In genomic region chr9:113567361-113568080, GRCh38 we compare ENCODE assay signal across 13 cellular contexts.
A peak's percentile ranks its signal among the peaks of the same experiment; 100 is the strongest.
DNase-seq lines count a peak whose midpoint lies in the region; ATAC-seq and TF ChIP-seq lines count a peak whose summit lies in the region.
"Had no signal": no experiment of that assay in that cellular context is flagged by ENCODE, and none has a peak within 500 bp of the region (broad histone marks: within the 10 kb centered on the region; RNA-seq: fewer than 3 reads in every experiment).

No MANE protein-coding gene starts in this region.

- H3K4me2 ChIP-seq in BLaER1 treated with 17β-estradiol and CSF1 and Interleukin-3, amounts not matched to agents 10 nM and 100 nM, result peak overlapping the region in 10 of 11 experiments; percentile 17 to 84 (median 43); a peak in 17 of 22 replicates
- peak overlapping the region; percentile 24 for H3K4me2 ChIP-seq in smooth muscle cell
- H3K4me2 ChIP-seq: GM23338, SK-N-SH had no signal

- TF ChIP-seq CTCF in smooth muscle cell (IDR thresholded peaks at IDR 0.05; ENCODE audit: borderline replicate concordance, insufficient read depth, poor library complexity, severe bottlenecking), result no peak

- intact Hi-C loops in left colon (cut with DNase I, micrococcal nuclease), result no loop called here

- WGBS in smooth muscle cell (ENCODE audit: low lambda C conversion rate), result 95% methylated on average over 8 of the region's 8 CpGs

- peaks cover 40% of the 10 kb centered on the region for H3K79me2 ChIP-seq in smooth muscle cell (ENCODE audit: low read depth)

- no peak overlapping the region for H3K27ac ChIP-seq in BLaER1 treated with 17β-estradiol and CSF1 and Interleukin-3, amounts not matched to agents 10 nM and 100 nM
- no peak overlapping the region for H3K27ac ChIP-seq in smooth muscle cell (ENCODE audit: low read depth)

- no peaks in the 10 kb centered on the region for H3K9me3 ChIP-seq in BLaER1 treated with 17β-estradiol and CSF1 and Interleukin-3, amounts not matched to agents 10 nM and 100 nM (replicated peaks in 1 of 11)
- H3K9me3 ChIP-seq in smooth muscle cell (replicated peaks; ENCODE audit: low read depth), result no peaks in the 10 kb centered on the region
- H3K9me3 ChIP-seq in MG63, result no peaks in the 10 kb centered on the region
- H3K9me3 ChIP-seq: SK-N-SH had no signal

- POLR2A ChIA-PET in HEK293T (lab: Yijun Ruan, JAX), result no interaction called here

- no peak overlapping the region for H3K9ac ChIP-seq in BLaER1 treated with 17β-estradiol and CSF1 and Interleukin-3, amounts not matched to agents 10 nM and 100 nM
- H3K9ac ChIP-seq in smooth muscle cell (ENCODE audit: low read depth), result no peak overlapping the region
- H3K9ac ChIP-seq: SK-N-SH had no signal

- H4K20me1 ChIP-seq in BLaER1 treated with 17β-estradiol and CSF1 and Interleukin-3, amounts not matched to agents 10 nM and 100 nM, result no peaks in the 10 kb centered on the region; a peak in 1 of 22 replicates
- peaks cover 4% of the 10 kb centered on the region for H4K20me1 ChIP-seq in smooth muscle cell (ENCODE audit: low read depth)

- peaks cover 29 to 63% (median 54%) of the 10 kb centered on the region in 10 experiments for H3K4me1 ChIP-seq in BLaER1 treated with 17β-estradiol and CSF1 and Interleukin-3, amounts not matched to agents 10 nM and 100 nM
- peaks cover 19% of the 10 kb centered on the region for H3K4me1 ChIP-seq in smooth muscle cell (ENCODE audit: low read depth)

- H2AFZ ChIP-seq in smooth muscle cell (ENCODE audit: low read depth), result no peak overlapping the region
- H2AFZ ChIP-seq: GM23338 had no signal

- no peaks in the 10 kb centered on the region for H3K36me3 ChIP-seq in BLaER1 treated with 17β-estradiol and CSF1 and Interleukin-3, amounts not matched to agents 10 nM and 100 nM
- H3K36me3 ChIP-seq in smooth muscle cell (ENCODE audit: low read depth), result no peaks in the 10 kb centered on the region
- no peaks in the 10 kb centered on the region for H3K36me3 ChIP-seq in MG63

- DNase-seq in HEK293T (ENCODE audit: extremely low spot score) (no peak), left colon (peak; percentile 6 to 20), smooth muscle cell (lab: John Stamatoyannopoulos, UW; ENCODE audit: unreplicated experiment) (no peak), MG63 (no peak), NCI-H2081 treated with DMSO at 0.1 percent for 48 hours (lab: John Stamatoyannopoulos, UW) (no peak)
- DNase-seq: activated CD4-positive, alpha-beta T cell treated with anti-CD3 and anti-CD28 coated beads for 48 hours; DMS53; foreskin melanocyte; NCI-H510A treated with DMSO at 0.1 percent for 48 hours; SK-N-SH had no signal

- ATAC-seq in left colon (no peak), GM21529 (IDR thresholded peaks at IDR 0.05; ENCODE audit: unreplicated experiment) (no peak)
- ATAC-seq: GM23338 had no signal

- H3F3A ChIP-seq in smooth muscle cell (ENCODE audit: low read depth), result no peaks in the 10 kb centered on the region

- H3K4me3 ChIP-seq in BLaER1 treated with 17β-estradiol and CSF1 and Interleukin-3, amounts not matched to agents 10 nM and 100 nM, result no peak overlapping the region
- H3K4me3 ChIP-seq in smooth muscle cell, result no peak overlapping the region
- no peak overlapping the region for H3K4me3 ChIP-seq in MG63
- H3K4me3 ChIP-seq: GM23338 had no signal

- H3K27me3 ChIP-seq in BLaER1 treated with 17β-estradiol and CSF1 and Interleukin-3, amounts not matched to agents 10 nM and 100 nM, result peaks cover 0 to 22% (median 13%) of the 10 kb centered on the region in 11 experiments; a peak in 15 of 22 replicates
- H3K27me3 ChIP-seq in smooth muscle cell (ENCODE audit: low read depth), result no peaks in the 10 kb centered on the region
- H3K27me3 ChIP-seq in MG63, result no peaks in the 10 kb centered on the region

- CTCF ChIA-PET in HEK293T (lab: Yijun Ruan, JAX), result no interaction called here

TF ChIP-seq in HEK293T, 16 proteins besides CTCF, POLR2A, EP300 and RAD21:
- TF ChIP-seq CTBP1 (IDR thresholded peaks at IDR 0.05; ENCODE audit: borderline replicate concordance) (no peak), ELF4 (IDR thresholded peaks at IDR 0.05) (peak; percentile 31; the same call in 1 of the 2 replicates)

Comparison
In these comparisons a context has a peak if more than half of its experiments do, and no peak if none do; other contexts are left out.
1. DNase-seq: peak in left colon (2 of 2); none in HEK293T (single experiment), smooth muscle cell (single experiment), MG63 (single experiment) and NCI-H2081 treated with DMSO at 0.1 percent for 48 hours (single experiment).